Comparison of ENCODE assay signal across 22 cellular contexts in the genomic region with DNA sequence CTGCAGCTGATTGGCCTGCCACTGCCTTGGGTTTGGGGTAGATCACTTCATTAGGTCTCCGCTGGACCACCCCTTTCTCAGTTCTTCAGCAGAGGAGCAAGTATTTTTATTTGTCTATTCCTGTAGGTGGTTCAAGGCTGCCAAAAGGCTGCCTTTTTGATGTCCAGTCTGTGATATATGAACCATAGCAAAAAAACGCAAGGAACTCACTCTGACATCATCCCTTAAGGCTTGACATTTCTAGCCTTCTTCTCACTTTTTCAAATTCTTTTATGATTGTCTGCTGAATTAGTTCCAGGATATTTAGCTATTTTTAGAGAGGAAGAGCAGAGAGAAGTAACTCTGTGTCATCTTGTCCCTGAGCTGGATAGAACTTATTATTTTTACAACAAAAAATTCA.
DNase-seq lines count a peak whose midpoint lies in the region; ATAC-seq and TF ChIP-seq lines count a peak whose summit lies in the region.
"Had no signal": no experiment of that assay in that cellular context is flagged by ENCODE, and none has a peak within 500 bp of the region (broad histone marks: within the 10 kb centered on the region; RNA-seq: fewer than 3 reads in every experiment).

No MANE protein-coding gene starts in this region.

- H4K8ac ChIP-seq in neuronal stem cell (ENCODE audit: low read depth, low read length): no peak overlapping the region

- H3K23ac ChIP-seq in neuronal stem cell (ENCODE audit: low read depth, low read length, poor library complexity): no peak overlapping the region

- H3K4me3 ChIP-seq in right atrium auricular region (no peak overlapping the region), hepatocyte (no peak overlapping the region), neuronal stem cell (ENCODE audit: low read length in 2 of 2) (no peak overlapping the region), transverse colon (no peak overlapping the region)
- H3K4me3 ChIP-seq: GM12878, mucosa of descending colon, pancreas, SK-N-MC, skin epidermis, tibial artery had no signal

- TF ChIP-seq CTCF in right atrium auricular region (IDR thresholded peaks at IDR 0.05): no peak
- no peak for TF ChIP-seq CTCF in hepatocyte (IDR thresholded peaks at IDR 0.05; ENCODE audit: poor library complexity)
- no peak for TF ChIP-seq CTCF in type B pancreatic cell (conservative IDR thresholded peaks at IDR 0.05)
- no peak for TF ChIP-seq CTCF in transverse colon (IDR thresholded peaks at IDR 0.05)

- H2BK15ac ChIP-seq in neuronal stem cell (ENCODE audit: low read length): no peak overlapping the region

- H3K9me2 ChIP-seq in hepatocyte (replicated peaks; ENCODE audit: insufficient read depth): no peaks in the 10 kb centered on the region

- H3K36me3 ChIP-seq in right atrium auricular region: no peaks in the 10 kb centered on the region
- no peaks in the 10 kb centered on the region for H3K36me3 ChIP-seq in hepatocyte (replicated peaks; ENCODE audit: insufficient read depth, low read depth)
- no peaks in the 10 kb centered on the region for H3K36me3 ChIP-seq in neuronal stem cell (replicated peaks in 1 of 2; ENCODE audit: control insufficient read depth in 2 of 2, insufficient read depth in 2 of 2, low read length in 2 of 2)
- no peaks in the 10 kb centered on the region for H3K36me3 ChIP-seq in transverse colon
- H3K36me3 ChIP-seq: pancreas, tibial artery had no signal

- H3K27me3 ChIP-seq in right atrium auricular region (no peaks in the 10 kb centered on the region), hepatocyte (no peaks in the 10 kb centered on the region), neuronal stem cell (ENCODE audit: control insufficient read depth in 3 of 3, insufficient read depth in 3 of 3, low read depth in 1 of 3, low read length in 3 of 3) (peaks cover 0 to 19% (median under 1%) of the 10 kb centered on the region in 3 experiments), transverse colon (no peaks in the 10 kb centered on the region)
- H3K27me3 ChIP-seq: tibial artery had no signal

- H3K9me3 ChIP-seq in right atrium auricular region: peaks cover 0 to 4% of the 10 kb centered on the region in 2 donors
- no peaks in the 10 kb centered on the region for H3K9me3 ChIP-seq in hepatocyte (ENCODE audit: low read depth)
- no peaks in the 10 kb centered on the region for H3K9me3 ChIP-seq in neuronal stem cell (replicated peaks in 1 of 2; ENCODE audit: control insufficient read depth in 2 of 2, insufficient read depth in 1 of 2, low read depth in 1 of 2, low read length in 2 of 2)
- no peaks in the 10 kb centered on the region for H3K9me3 ChIP-seq in transverse colon
- H3K9me3 ChIP-seq: mucosa of descending colon, pancreas, tibial artery had no signal

- no peak overlapping the region for H3K14ac ChIP-seq in neuronal stem cell (ENCODE audit: low read length)

- no peak overlapping the region for H2AK5ac ChIP-seq in neuronal stem cell (ENCODE audit: low read depth, low read length)

- ATAC-seq in Right ventricle myocardium inferior (no peak), SK-N-SH treated with all-trans-retinoic acid at 6 μM for 48 hours (peak; percentile 82), GM19463 (IDR thresholded peaks at IDR 0.05; ENCODE audit: unreplicated experiment) (no peak)
- ATAC-seq: activated CD4-positive, alpha-beta T cell treated with anti-CD3 and anti-CD28 coated beads for 36 hours; GM12878; mucosa of descending colon; pancreas had no signal

- H3K27ac Mint-ChIP-seq in type B pancreatic cell: no peak overlapping the region
- H3K27ac Mint-ChIP-seq: activated CD4-positive, alpha-beta T cell treated with anti-CD3 and anti-CD28 coated beads for 36 hours had no signal

- DNase-seq in right atrium auricular region (ENCODE audit: low spot score) (no peak), Right ventricle myocardium inferior (ENCODE audit: missing footprints) (no peak), hepatocyte (ENCODE audit: low spot score) (no peak), type B pancreatic cell (ENCODE audit: extremely low spot score, unreplicated experiment) (no peak), neuronal stem cell (ENCODE audit: low spot score) (no peak), transverse colon (no peak)
- DNase-seq: 8988T; activated CD4-positive, alpha-beta T cell treated with anti-CD3 and anti-CD28 coated beads for 36 hours; activated naive CD4-positive, alpha-beta T cell; GOT3; hypothalamus; kidney glomerular epithelial cell; mucosa of descending colon; NCI-H2029 treated with DMSO at 0.1 percent for 48 hours; NCI-H524; pancreas had no signal

- H2BK5ac ChIP-seq in neuronal stem cell (ENCODE audit: low read length): no peak overlapping the region

- no peak overlapping the region for H3K18ac ChIP-seq in neuronal stem cell (ENCODE audit: low read length)

- H2AFZ ChIP-seq in hepatocyte: no peak overlapping the region
- H2AFZ ChIP-seq in neuronal stem cell (ENCODE audit: low read length): no peak overlapping the region

- intact Hi-C loops in Right ventricle myocardium inferior (cut with DNase I) (no loop called here), transverse colon (cut with DNase I; ENCODE audit: low total_unique reads) (no loop called here)

- no peak overlapping the region for H4K91ac ChIP-seq in neuronal stem cell (ENCODE audit: low read depth, low read length, poor library complexity)

- no peak for TF ChIP-seq EP300 in transverse colon (IDR thresholded peaks at IDR 0.05; ENCODE audit: low read depth)

- no peaks in the 10 kb centered on the region for H4K20me1 ChIP-seq in hepatocyte (ENCODE audit: insufficient read depth, poor library complexity, severe bottlenecking)

- in situ Hi-C loops in transverse colon (cut with MboI; ENCODE audit: low pct_ligation_motif_present in 1 of 4, low pct_unique_long_range_greater_than_20kb in 1 of 4, low sequenced_read_pairs in 3 of 4): no loop called here

- H3K79me2 ChIP-seq in hepatocyte: no peaks in the 10 kb centered on the region

- H2BK120ac ChIP-seq in neuronal stem cell (ENCODE audit: low read depth, low read length): no peak overlapping the region

- WGBS in hepatocyte (ENCODE audit: low lambda C conversion rate, missing lambda C conversion rate): 80% methylated on average over 2 of the region's 2 CpGs
- WGBS in neuronal stem cell (ENCODE audit: extremely low coverage in 2 of 2, insufficient read length in 2 of 2, insufficient replicate concordance in 1 of 2), 2 donors: no CpG with 5 or more reads among the region's 2 CpGs
- WGBS in transverse colon (ENCODE audit: low coverage in 1 of 2), 2 donors: 67 to 74% methylated on average over 1 to 2 of the region's 2 CpGs

- no peaks in the 10 kb centered on the region for H3K36me3 Mint-ChIP-seq in type B pancreatic cell

- no peak overlapping the region for H3K9ac ChIP-seq in neuronal stem cell (ENCODE audit: low read depth, low read length, poor library complexity)

- peaks cover 0 to 17% of the 10 kb centered on the region in 2 donors for H3K4me1 ChIP-seq in right atrium auricular region
- peaks cover 8% of the 10 kb centered on the region for H3K4me1 ChIP-seq in hepatocyte (ENCODE audit: insufficient read depth)
- peaks cover 0 to 2% of the 10 kb centered on the region in 2 donors for H3K4me1 ChIP-seq in neuronal stem cell (ENCODE audit: control insufficient read depth in 2 of 2, insufficient read depth in 1 of 2, low read depth in 1 of 2, low read length in 2 of 2)
- no peaks in the 10 kb centered on the region for H3K4me1 ChIP-seq in transverse colon
- H3K4me1 ChIP-seq: pancreas had no signal

- no peak overlapping the region for H3K4ac ChIP-seq in neuronal stem cell (ENCODE audit: low read length)

- H3K4me1 Mint-ChIP-seq in type B pancreatic cell (ENCODE audit: unreplicated experiment): peaks cover 6% of the 10 kb centered on the region
- H3K4me1 Mint-ChIP-seq: activated CD4-positive, alpha-beta T cell treated with anti-CD3 and anti-CD28 coated beads for 36 hours had no signal

- no peaks in the 10 kb centered on the region for H3K27me3 Mint-ChIP-seq in type B pancreatic cell

- TF ChIP-seq POLR2A in transverse colon (IDR thresholded peaks at IDR 0.05): no peak

- H3K27ac ChIP-seq in right atrium auricular region (peak overlapping the region; percentile 28 to 50), hepatocyte (peak overlapping the region; percentile 15), neuronal stem cell (replicated peaks; ENCODE audit: low read length) (no peak overlapping the region), transverse colon (no peak overlapping the region)
- H3K27ac ChIP-seq: pancreas, SK-N-MC, skin epidermis, tibial artery had no signal

- H3K4me3 Mint-ChIP-seq in type B pancreatic cell: no peak overlapping the region
- H3K4me3 Mint-ChIP-seq: activated CD4-positive, alpha-beta T cell treated with anti-CD3 and anti-CD28 coated beads for 36 hours had no signal

- no peak overlapping the region for H2BK12ac ChIP-seq in neuronal stem cell (ENCODE audit: low read length)

- H3K79me1 ChIP-seq in neuronal stem cell (ENCODE audit: low read depth, low read length): no peaks in the 10 kb centered on the region

- no peaks in the 10 kb centered on the region for H3K9me3 Mint-ChIP-seq in type B pancreatic cell

- no peak overlapping the region for H3K4me2 ChIP-seq in hepatocyte
- H3K4me2 ChIP-seq in neuronal stem cell (ENCODE audit: insufficient read depth, low read length, poor library complexity, severe bottlenecking): no peak overlapping the region

TF ChIP-seq in SK-N-SH treated with all-trans-retinoic acid at 6 μM for 48 hours, 23 proteins besides CTCF, POLR2A, EP300 and RAD21 (continues in another document):
- TF ChIP-seq POU6F1 (CRISPR knock-in tag; IDR thresholded peaks at IDR 0.05; ENCODE audit: borderline replicate concordance, low read depth) (no peak), BACH2 (CRISPR knock-in tag; IDR thresholded peaks at IDR 0.05; ENCODE audit: borderline replicate concordance) (no peak)

Comparison
In these comparisons a context has a peak if more than half of its experiments do, and no peak if none do; other contexts are left out.
1. H3K27ac ChIP-seq: peak in right atrium auricular region (2 of 2) and hepatocyte (single experiment); none in neuronal stem cell (single experiment) and transverse colon (0 of 4).